ENCODE assay signal across 16 cellular contexts in genomic region chr1:7303554-7304347, GRCh38.
"Had no signal": no experiment of that assay in that cellular context is flagged by ENCODE, and none has a peak within 500 bp of the region (broad histone marks: within the 10 kb centered on the region; RNA-seq: fewer than 3 reads in every experiment).

No MANE protein-coding gene starts in this region.

- DNase-seq: activated CD4-positive, alpha-beta T cell treated with anti-CD3 and anti-CD28 coated beads, Interleukin-2, amount 50 U/mL, for 4 hours; activated CD8-positive, alpha-beta memory T cell treated with anti-CD3 and anti-CD28 coated beads, Interleukin-2, amount 10 ng/mL, durations not matched to agents 7 days and 5 days; activated naive CD4-positive, alpha-beta T cell treated with anti-CD3 and anti-CD28 coated beads, Interleukin-2, amount 50 U/mL, for 16 hours; activated T-cell treated with anti-CD3 and anti-CD28 coated beads, Interleukin-2, amount 50 U/mL, for 24 hours; dorsolateral prefrontal cortex; left lung; mammary epithelial cell; occipital lobe; right cardiac atrium; T-helper 9 cell; upper lobe of left lung had no signal

- FAIRE-seq: keratinocyte had no signal

- H3K27me3 ChIP-seq: cardiac muscle cell, dorsolateral prefrontal cortex, suprapubic skin, upper lobe of left lung had no signal

- H3K9me3 ChIP-seq: prostate gland, suprapubic skin had no signal

- H3K27ac ChIP-seq: cardiac muscle cell, dorsolateral prefrontal cortex, left lung, prostate gland, suprapubic skin, upper lobe of left lung had no signal

- ATAC-seq: activated CD8-positive, alpha-beta memory T cell treated with anti-CD3 and anti-CD28 coated beads, Interleukin-2, amount 10 ng/mL, durations not matched to agents 7 days and 5 days; left lung; natural killer cell treated with Interleukin-12 subunit alpha and Interleukin-12 subunit beta and Interleukin-15 and Interleukin-18, amount 100 ng/mL, for 72 hours; right cardiac atrium had no signal

- H3K4me3 ChIP-seq: cardiac muscle cell, dorsolateral prefrontal cortex, left lung, prostate gland, suprapubic skin, upper lobe of left lung had no signal

- H3K36me3 ChIP-seq: cardiac muscle cell, left lung, prostate gland, suprapubic skin, upper lobe of left lung had no signal

- H3K4me1 ChIP-seq: left lung, prostate gland, upper lobe of left lung had no signal
